In the genomic region with DNA sequence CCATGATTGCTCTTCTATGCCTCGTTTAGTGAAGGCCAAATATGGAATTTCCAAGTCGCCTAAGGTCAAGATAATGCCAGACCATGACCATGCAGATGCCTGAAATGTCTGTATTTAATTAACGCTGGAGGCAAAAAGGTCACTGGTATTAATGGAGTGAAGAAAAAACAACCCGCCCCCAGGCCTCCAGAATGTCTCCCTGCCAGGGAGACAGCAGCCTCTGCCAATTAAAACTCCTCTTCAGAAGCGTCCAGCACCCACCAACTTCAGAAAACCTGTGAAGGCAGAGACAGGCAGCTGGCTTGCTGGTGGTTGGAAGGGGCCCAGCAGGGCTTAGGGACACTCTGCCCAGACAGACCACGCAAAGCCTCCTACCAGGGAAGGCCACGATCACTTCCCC, we compare ENCODE assay signal across 19 cellular contexts.
DNase-seq lines count a peak whose midpoint lies in the region; ATAC-seq and TF ChIP-seq lines count a peak whose summit lies in the region.
"Had no signal": no experiment of that assay in that cellular context is flagged by ENCODE, and none has a peak within 500 bp of the region (broad histone marks: within the 10 kb centered on the region; RNA-seq: fewer than 3 reads in every experiment).

No MANE protein-coding gene starts in this region.

- TF ChIP-seq CTCF in HFFc6 (IDR thresholded peaks at IDR 0.05) (no peak), fibroblast of mammary gland (conservative IDR thresholded peaks at IDR 0.05; ENCODE audit: control insufficient read depth, insufficient read depth, low read depth, low read length) (no peak), progenitor cell of endocrine pancreas (IDR thresholded peaks at IDR 0.05; ENCODE audit: unreplicated experiment) (no peak)

- peaks cover 10% of the 10 kb centered on the region; the same call in 1 of the 2 replicates for H3K36me3 ChIP-seq in BLaER1
- H3K36me3 ChIP-seq: breast epithelium had no signal

- peaks cover 53% of the 10 kb centered on the region for H3K4me1 ChIP-seq in BLaER1
- H3K4me1 ChIP-seq: breast epithelium had no signal

- H3K4me3 ChIP-seq in BLaER1 (no peak overlapping the region), fibroblast of mammary gland (ENCODE audit: control insufficient read depth, low read depth, low read length) (no peak overlapping the region)
- H3K4me3 ChIP-seq: breast epithelium had no signal

- no peaks in the 10 kb centered on the region for H3K27me3 ChIP-seq in BLaER1
- H3K27me3 ChIP-seq: breast epithelium had no signal

- no peaks in the 10 kb centered on the region for H3K9me3 ChIP-seq in BLaER1
- H3K9me3 ChIP-seq: breast epithelium had no signal

- no peaks in the 10 kb centered on the region for H3K9me3 Mint-ChIP-seq in HFFc6
- H3K9me3 Mint-ChIP-seq in progenitor cell of endocrine pancreas (ENCODE audit: low read depth): no peaks in the 10 kb centered on the region
- H3K9me3 Mint-ChIP-seq: H9 had no signal

- H3K4me1 Mint-ChIP-seq in HFFc6 (ENCODE audit: low read depth) (peaks cover 9% of the 10 kb centered on the region), progenitor cell of endocrine pancreas (ENCODE audit: low read depth) (peaks cover 41% of the 10 kb centered on the region)

- no peak for DNase-seq in HFFc6
- DNase-seq in fibroblast of mammary gland (ENCODE audit: low read depth): peak; percentile 35
- no peak for DNase-seq in progenitor cell of endocrine pancreas (ENCODE audit: low spot score, unreplicated experiment)
- no peak for DNase-seq in NCI-H82 treated with DMSO at 0.1 percent for 48 hours (lab: John Stamatoyannopoulos, UW; ENCODE audit: unreplicated experiment)
- DNase-seq: activated CD4-positive, CD25-positive, alpha-beta regulatory T cell; C1 segment of cervical spinal cord; dermis blood vessel endothelial cell; DMS79; H9; kidney glomerular epithelial cell; nucleus accumbens; SHP77 treated with DMSO at 0.1 percent for 48 hours; stimulated activated CD4-positive, alpha-beta T cell treated with anti-CD3 and anti-CD28 coated beads, Interleukin-2, amount 100 ng/mL, for 48 hours; substantia nigra; T-helper 2 cell had no signal

- H3K9ac ChIP-seq in BLaER1: no peak overlapping the region

- H3K27ac Mint-ChIP-seq in HFFc6 (peak overlapping the region; percentile 52), progenitor cell of endocrine pancreas (peak overlapping the region; percentile 73)

- H3K27me3 Mint-ChIP-seq in HFFc6 (ENCODE audit: insufficient read depth) (peaks cover 3% of the 10 kb centered on the region), progenitor cell of endocrine pancreas (no peaks in the 10 kb centered on the region)

- H3K36me3 Mint-ChIP-seq in HFFc6 (ENCODE audit: low read depth) (0 out of 2 replicates have a peak, but pooled peaks cover 4% of the 10 kb centered on the region), progenitor cell of endocrine pancreas (ENCODE audit: insufficient read depth) (peaks cover 4% of the 10 kb centered on the region)

- 0 out of 2 replicates have a peak overlapping the region, but pooled peaks have one; percentile 22 for H3K27ac ChIP-seq in BLaER1
- H3K27ac ChIP-seq: breast epithelium had no signal

- peak overlapping the region; percentile 40 for H3K4me2 ChIP-seq in BLaER1

- H3K4me3 Mint-ChIP-seq in HFFc6: no peak overlapping the region
- no peak overlapping the region for H3K4me3 Mint-ChIP-seq in progenitor cell of endocrine pancreas (ENCODE audit: low read depth)
- H3K4me3 Mint-ChIP-seq: H9 had no signal

- peaks cover 65% of the 10 kb centered on the region for H4K20me1 ChIP-seq in BLaER1

- ATAC-seq in HG02973 (IDR thresholded peaks at IDR 0.05; ENCODE audit: unreplicated experiment): no peak
- no peak for ATAC-seq in GM21528 (IDR thresholded peaks at IDR 0.05; ENCODE audit: low FRiP score, unreplicated experiment)
